Comparison of ENCODE assay signal across 12 cellular contexts in genomic region chr1:1237874-1238701, GRCh38. TPM values are rescaled to one million over a fixed set of nuclear protein-coding genes. Genes with fewer than 3 reads are reported as not detected.
A peak's percentile ranks its signal among the peaks of the same experiment; 100 is the strongest.
DNase-seq lines count a peak whose midpoint lies in the region; ATAC-seq, FAIRE-seq and TF ChIP-seq lines count a peak whose summit lies in the region.
"Had no signal": no experiment of that assay in that cellular context is flagged by ENCODE, and none has a peak within 500 bp of the region (broad histone marks: within the 10 kb centered on the region; RNA-seq: fewer than 3 reads in every experiment).

No MANE protein-coding gene starts in this region.

- no peaks in the 10 kb centered on the region; the same call in 1 of the 2 replicates for H3K23me2 ChIP-seq in H1 (ENCODE audit: low read depth, low read length)

- H3K4me1 ChIP-seq in H1 (replicated peaks in 1 of 4; ENCODE audit: control insufficient read depth in 3 of 4, insufficient read depth in 4 of 4, low read length in 3 of 4): peaks cover 0 to 6% (median 3%) of the 10 kb centered on the region in 4 experiments; a peak in 2 of 7 replicates

- WGBS in H1 (ENCODE audit: extremely low coverage in 1 of 2, insufficient coverage in 1 of 2, insufficient read length in 1 of 2, insufficient replicate concordance in 2 of 2, low coverage in 1 of 2, low lambda C conversion rate in 2 of 2, missing lambda C conversion rate in 1 of 2), 2 experiments: 89% methylated on average over 45 of the region's 48 CpGs; no CpG with 5 or more reads in 1 of the 2 experiments

- H3K36me3 ChIP-seq in H1 (ENCODE audit: control insufficient read depth in 2 of 4, insufficient read depth in 4 of 4, low read length in 3 of 4): peaks cover 0 to 3% (median 0%) of the 10 kb centered on the region in 4 experiments; a peak in 1 of 8 replicates

- no peak for TF ChIP-seq RAD21 in H1 (IDR thresholded peaks at IDR 0.05 in 1 of 2, conservative IDR thresholded peaks at IDR 0.05 in 1 of 2; ENCODE audit: low read depth in 2 of 2, low read length in 2 of 2)

- ATAC-seq in stimulated activated naive CD8-positive, alpha-beta T cell treated with anti-CD3 and anti-CD28 coated beads, Interleukin-15, Interleukin-2, amounts not matched to agents 100 U/mL and 50 U/mL, for 24 hours: peak; percentile 6
- ATAC-seq in HG03095 (IDR thresholded peaks at IDR 0.05; ENCODE audit: unreplicated experiment): no peak
- ATAC-seq in GM21619 (IDR thresholded peaks at IDR 0.05; ENCODE audit: unreplicated experiment): no peak

- TF ChIP-seq CTCF in H1 (IDR thresholded peaks at IDR 0.05; ENCODE audit: control extremely low read depth in 1 of 3, insufficient read depth in 1 of 3, low read depth in 1 of 3, low read length in 3 of 3): no peak

- no peak overlapping the region for H4K5ac ChIP-seq in H1 (ENCODE audit: insufficient read length, low read depth, low read length)

- no peak overlapping the region for H3K27ac ChIP-seq in H1 (ENCODE audit: low read depth, low read length)
- H3K27ac ChIP-seq: SK-N-MC had no signal

- H2BK20ac ChIP-seq in H1 (ENCODE audit: low read length): no peak overlapping the region

- peak overlapping the region in 1 of 4 experiments; percentile 20; a peak in 3 of 7 replicates for H3K9ac ChIP-seq in H1 (replicated peaks in 1 of 4; ENCODE audit: extremely low read depth in 1 of 4, low read depth in 3 of 4, low read length in 3 of 4)

- H2BK15ac ChIP-seq in H1 (ENCODE audit: low read length): no peak overlapping the region

- H2BK5ac ChIP-seq in H1 (ENCODE audit: low read depth, low read length): no peak overlapping the region

- H3K18ac ChIP-seq in H1 (ENCODE audit: extremely low read depth, low read length): no peak overlapping the region

- H2AK5ac ChIP-seq in H1 (ENCODE audit: low read depth, low read length): no peak overlapping the region

- no peak for FAIRE-seq in H1 (lab: Jason Lieb, UNC)

- peaks cover 0 to 6% of the 10 kb centered on the region in 2 experiments; a peak in 1 of 4 replicates for H3K79me2 ChIP-seq in H1 (ENCODE audit: control insufficient read depth in 1 of 2, insufficient read depth in 2 of 2, low read length in 2 of 2)

- intact Hi-C loops in activated CD4-positive, alpha-beta memory T cell treated with anti-CD3 and anti-CD28 coated beads for 36 hours (cut with micrococcal nuclease): no loop called here

- no peak overlapping the region for H3K14ac ChIP-seq in H1 (ENCODE audit: insufficient read length)

- peak; percentile 44 for DNase-seq in activated CD4-positive, alpha-beta memory T cell treated with anti-CD3 and anti-CD28 coated beads for 36 hours
- DNase-seq in activated CD4-positive, alpha-beta memory T cell treated with anti-CD3 and anti-CD28 coated beads, Interleukin-2, amount 10 ng/mL, durations not matched to agents 7 days and 5 days: no peak
- DNase-seq in H1 (ENCODE audit: low read depth in 1 of 2, low spot score in 2 of 2): no peak
- no peak for DNase-seq in stimulated activated naive CD8-positive, alpha-beta T cell treated with anti-CD3 and anti-CD28 coated beads, Interleukin-15, Interleukin-2, amounts not matched to agents 100 U/mL and 50 U/mL, for 24 hours
- DNase-seq: effector CD8-positive, alpha-beta T cell; HFFc6; MM.1S had no signal

- no peak overlapping the region for H3K4me3 ChIP-seq in H1 (ENCODE audit: extremely low read depth in 1 of 4, insufficient read depth in 2 of 4, low read depth in 3 of 4, low read length in 4 of 4)
- H3K4me3 ChIP-seq: SK-N-MC had no signal

- CTCF ChIA-PET in activated CD4-positive, alpha-beta memory T cell treated with anti-CD3 and anti-CD28 coated beads for 36 hours (lab: Charles Lee): no interaction called here
- CTCF ChIA-PET in activated CD4-positive, alpha-beta memory T cell treated with anti-CD3 and anti-CD28 coated beads, Interleukin-2, amount 10 ng/mL, durations not matched to agents 7 days and 5 days (lab: Charles Lee): no interaction called here
- CTCF ChIA-PET in H1 (lab: Charles Lee; ENCODE audit: partially characterized antibody): interaction anchor here (0.8 to 1.6 kb wide), 7 partner anchors 10 to 116 kb away, joined by 3 to 5 read pairs (median 3); no protein-coding TSS in a partner anchor

- H4K20me1 ChIP-seq in H1 (replicated peaks in 1 of 2; ENCODE audit: control insufficient read depth in 1 of 2, insufficient read depth in 2 of 2, low read length in 2 of 2): peaks cover 2 to 15% of the 10 kb centered on the region in 2 experiments

- H2BK120ac ChIP-seq in H1 (replicated peaks; ENCODE audit: low read depth, low read length): no peak overlapping the region

- H3K4ac ChIP-seq in H1 (replicated peaks; ENCODE audit: insufficient read length, low read depth, low read length): no peak overlapping the region

- POLR2A ChIA-PET in activated CD4-positive, alpha-beta memory T cell treated with anti-CD3 and anti-CD28 coated beads for 36 hours (lab: Charles Lee): interaction anchor here (1.6 kb wide), 1 partner anchor 40 kb away, joined by 3 read pairs; no protein-coding TSS in a partner anchor
- POLR2A ChIA-PET in activated CD4-positive, alpha-beta memory T cell treated with anti-CD3 and anti-CD28 coated beads, Interleukin-2, amount 10 ng/mL, durations not matched to agents 7 days and 5 days (lab: Charles Lee): interaction anchor here (0.9 to 2.6 kb wide), 3 partner anchors 13 to 137 kb away, joined by 3 to 7 read pairs (median 3); partner anchors contain the start of gene AURKAIP1
- POLR2A ChIA-PET in H1 (lab: Charles Lee; ENCODE audit: partially characterized antibody): interaction anchor here (0.6 to 1.6 kb wide), 6 partner anchors 9 to 131 kb away, joined by 3 to 5 read pairs (median 3); partner anchors contain the start of gene C1QTNF12

- no peak for TF ChIP-seq EP300 in H1 (IDR thresholded peaks at IDR 0.05; ENCODE audit: borderline replicate concordance in 1 of 2, low read depth in 2 of 2, low read length in 2 of 2)

- no peaks in the 10 kb centered on the region for H3K27me3 Mint-ChIP-seq in activated CD4-positive, alpha-beta memory T cell treated with anti-CD3 and anti-CD28 coated beads for 36 hours
- no peaks in the 10 kb centered on the region for H3K27me3 Mint-ChIP-seq in activated CD4-positive, alpha-beta memory T cell treated with anti-CD3 and anti-CD28 coated beads, Interleukin-2, amount 10 ng/mL, durations not matched to agents 7 days and 5 days
- H3K27me3 Mint-ChIP-seq: stimulated activated naive CD8-positive, alpha-beta T cell treated with anti-CD3 and anti-CD28 coated beads, Interleukin-15, Interleukin-2, amounts not matched to agents 100 ng/mL and 50 ng/mL, for 24 hours had no signal

- no peak for TF ChIP-seq POLR2A in H1 (IDR thresholded peaks at IDR 0.05; ENCODE audit: control extremely low read depth in 1 of 2, low read depth in 2 of 2, low read length in 2 of 2)

- H3K27me3 ChIP-seq in H1 (replicated peaks in 1 of 4; ENCODE audit: control insufficient read depth in 3 of 4, extremely low read depth in 1 of 4, insufficient read depth in 3 of 4, low read length in 3 of 4): no peaks in the 10 kb centered on the region; a peak in 2 of 7 replicates

- peaks cover 14% of the 10 kb centered on the region for H3K4me1 Mint-ChIP-seq in activated CD4-positive, alpha-beta memory T cell treated with anti-CD3 and anti-CD28 coated beads for 36 hours (ENCODE audit: low read depth)
- H3K4me1 Mint-ChIP-seq in activated CD4-positive, alpha-beta memory T cell treated with anti-CD3 and anti-CD28 coated beads, Interleukin-2, amount 10 ng/mL, durations not matched to agents 7 days and 5 days: peaks cover 14% of the 10 kb centered on the region

- no peak overlapping the region for H3K23ac ChIP-seq in H1 (ENCODE audit: insufficient read length)

- no peak overlapping the region; the same call in 1 of the 2 replicates for H2BK12ac ChIP-seq in H1 (ENCODE audit: low read depth, low read length)

- H3K36me3 Mint-ChIP-seq in activated CD4-positive, alpha-beta memory T cell treated with anti-CD3 and anti-CD28 coated beads for 36 hours: peaks cover 13% of the 10 kb centered on the region
- H3K36me3 Mint-ChIP-seq in activated CD4-positive, alpha-beta memory T cell treated with anti-CD3 and anti-CD28 coated beads, Interleukin-2, amount 10 ng/mL, durations not matched to agents 7 days and 5 days (ENCODE audit: low read depth): peaks cover 14% of the 10 kb centered on the region

- H4K91ac ChIP-seq in H1 (replicated peaks; ENCODE audit: insufficient read length, low read length): no peak overlapping the region

- no peak overlapping the region for H3K56ac ChIP-seq in H1 (replicated peaks; ENCODE audit: insufficient read length, low read depth, low read length)

- peaks cover 0 to 3% of the 10 kb centered on the region in 2 experiments; a peak in 2 of 4 replicates for H3K9me3 ChIP-seq in H1 (ENCODE audit: insufficient read depth in 2 of 2, low read depth in 1 of 2, low read length in 1 of 2)

- no peak overlapping the region for H2AFZ ChIP-seq in H1 (ENCODE audit: low read length)

- H3K4me3 Mint-ChIP-seq in activated CD4-positive, alpha-beta memory T cell treated with anti-CD3 and anti-CD28 coated beads for 36 hours: no peak overlapping the region
- H3K4me3 Mint-ChIP-seq in activated CD4-positive, alpha-beta memory T cell treated with anti-CD3 and anti-CD28 coated beads, Interleukin-2, amount 10 ng/mL, durations not matched to agents 7 days and 5 days: no peak overlapping the region
- H3K4me3 Mint-ChIP-seq: HFFc6; stimulated activated naive CD8-positive, alpha-beta T cell treated with anti-CD3 and anti-CD28 coated beads, Interleukin-15, Interleukin-2, amounts not matched to agents 100 ng/mL and 50 ng/mL, for 24 hours had no signal

- H3K27ac Mint-ChIP-seq in activated CD4-positive, alpha-beta memory T cell treated with anti-CD3 and anti-CD28 coated beads for 36 hours: no peak overlapping the region
- H3K27ac Mint-ChIP-seq in activated CD4-positive, alpha-beta memory T cell treated with anti-CD3 and anti-CD28 coated beads, Interleukin-2, amount 10 ng/mL, durations not matched to agents 7 days and 5 days: no peak overlapping the region
- H3K27ac Mint-ChIP-seq: HFFc6; stimulated activated naive CD8-positive, alpha-beta T cell treated with anti-CD3 and anti-CD28 coated beads, Interleukin-15, Interleukin-2, amounts not matched to agents 100 ng/mL and 50 ng/mL, for 24 hours had no signal

- H4K8ac ChIP-seq in H1 (ENCODE audit: extremely low read depth, insufficient read depth, low read length): peak overlapping the region; percentile 79

- no peak overlapping the region for H3K4me2 ChIP-seq in H1 (ENCODE audit: insufficient read depth in 1 of 2, low read depth in 2 of 2, low read length in 2 of 2)

- peaks cover 2% of the 10 kb centered on the region for H3K9me3 Mint-ChIP-seq in activated CD4-positive, alpha-beta memory T cell treated with anti-CD3 and anti-CD28 coated beads for 36 hours
- peaks cover 3% of the 10 kb centered on the region for H3K9me3 Mint-ChIP-seq in activated CD4-positive, alpha-beta memory T cell treated with anti-CD3 and anti-CD28 coated beads, Interleukin-2, amount 10 ng/mL, durations not matched to agents 7 days and 5 days
- H3K9me3 Mint-ChIP-seq: stimulated activated naive CD8-positive, alpha-beta T cell treated with anti-CD3 and anti-CD28 coated beads, Interleukin-15, Interleukin-2, amounts not matched to agents 100 ng/mL and 50 ng/mL, for 24 hours had no signal

- peaks cover 14% of the 10 kb centered on the region for H3K79me1 ChIP-seq in H1 (ENCODE audit: low read depth, low read length)

RNA-seq across cellular contexts. Expression of gene B3GALT6, which starts 6.1 kb away (rescaled TPM):
- 10 to 100 TPM; 14.6 to 15.5 TPM for total RNA-seq in activated CD4-positive, alpha-beta memory T cell treated with anti-CD3 and anti-CD28 coated beads for 36 hours
- 10 to 100 TPM; 13.3 to 14.4 TPM for total RNA-seq in activated CD4-positive, alpha-beta memory T cell treated with anti-CD3 and anti-CD28 coated beads, Interleukin-2, amount 10 ng/mL, durations not matched to agents 7 days and 5 days
- total RNA-seq in H1 (2021; fragmentation: NEBNext Ultra II Directional; extraction: Animal tissue kit (Norgen Biotek cat#: 25700)): 18.2 and 18.4 TPM in 2 replicates
- 20.4 and 23.1 TPM in 2 replicates for polyA plus RNA-seq in H1 (2011; rRNA removed)
- 15.3 TPM for polyA plus RNA-seq in H1 (2011; cell fraction: cytosol; rRNA removed)
- 17.2 TPM for polyA plus RNA-seq in H1 (2011; cell fraction: nucleus; rRNA removed)
- polyA plus RNA-seq in H1 (2012, experiment 1 of 2): 10.3 to 13.2 TPM (median 12.4 TPM) in 4 replicates
- 14.7 TPM for polyA plus RNA-seq in H1 (2012, experiment 2 of 2)
- 14.0 TPM for polyA plus RNA-seq in H1 (2013, experiment 1 of 2)
- 13.4 TPM for polyA plus RNA-seq in H1 (2013, experiment 2 of 2)
- polyA minus RNA-seq in H1 (2011; rRNA and poly(A)+ RNA removed): 3.6 and 5.1 TPM in 2 replicates
- 11.4 TPM for polyA minus RNA-seq in H1 (2011; cell fraction: cytosol; rRNA and poly(A)+ RNA removed)
- polyA minus RNA-seq in H1 (2011; cell fraction: nucleus; rRNA and poly(A)+ RNA removed): 18.1 TPM

RNA-seq across cellular contexts. Expression of gene SDF4, which starts 6.3 kb away (rescaled TPM):
- 100 to 1,000 TPM; 302 to 305 TPM for total RNA-seq in activated CD4-positive, alpha-beta memory T cell treated with anti-CD3 and anti-CD28 coated beads for 36 hours
- 100 to 1,000 TPM; 181 TPM for total RNA-seq in activated CD4-positive, alpha-beta memory T cell treated with anti-CD3 and anti-CD28 coated beads, Interleukin-2, amount 10 ng/mL, durations not matched to agents 7 days and 5 days
- total RNA-seq in H1 (2021; fragmentation: NEBNext Ultra II Directional; extraction: Animal tissue kit (Norgen Biotek cat#: 25700)): 72.2 and 75.6 TPM in 2 replicates
- polyA plus RNA-seq in H1 (2011; rRNA removed): 45.5 and 69.8 TPM in 2 replicates
- polyA plus RNA-seq in H1 (2011; cell fraction: cytosol; rRNA removed): 62.5 TPM
- 89.3 TPM for polyA plus RNA-seq in H1 (2011; cell fraction: nucleus; rRNA removed)
- polyA plus RNA-seq in H1 (2012, experiment 1 of 2): 63.1 to 79.8 TPM (median 77.9 TPM) in 4 replicates
- 55.0 TPM for polyA plus RNA-seq in H1 (2012, experiment 2 of 2)
- 110 TPM for polyA plus RNA-seq in H1 (2013, experiment 1 of 2)
- polyA plus RNA-seq in H1 (2013, experiment 2 of 2): 117 TPM
- polyA minus RNA-seq in H1 (2011; rRNA and poly(A)+ RNA removed): 13.2 and 16.8 TPM in 2 replicates
- polyA minus RNA-seq in H1 (2011; cell fraction: cytosol; rRNA and poly(A)+ RNA removed): 32.2 TPM
- polyA minus RNA-seq in H1 (2011; cell fraction: nucleus; rRNA and poly(A)+ RNA removed): 39.2 TPM

RNA-seq across cellular contexts. Expression of gene C1QTNF12, which starts 8.4 kb away (rescaled TPM):
- 1 to 10 TPM; 3.8 to 4.2 TPM for total RNA-seq in activated CD4-positive, alpha-beta memory T cell treated with anti-CD3 and anti-CD28 coated beads for 36 hours
- total RNA-seq in activated CD4-positive, alpha-beta memory T cell treated with anti-CD3 and anti-CD28 coated beads, Interleukin-2, amount 10 ng/mL, durations not matched to agents 7 days and 5 days: 1 to 10 TPM; 2.0 to 4.2 TPM
- total RNA-seq in H1 (2021; fragmentation: NEBNext Ultra II Directional; extraction: Animal tissue kit (Norgen Biotek cat#: 25700)): 3.7 and 4.9 TPM in 2 replicates
- polyA plus RNA-seq in H1 (2011; rRNA removed): 2.1 and 4.8 TPM in 2 replicates
- 1.6 TPM for polyA plus RNA-seq in H1 (2011; cell fraction: cytosol; rRNA removed)
- polyA plus RNA-seq in H1 (2011; cell fraction: nucleus; rRNA removed): 19.7 TPM
- 2.3 to 5.1 TPM (median 3.6 TPM) in 4 replicates for polyA plus RNA-seq in H1 (2012, experiment 1 of 2)
- polyA plus RNA-seq in H1 (2012, experiment 2 of 2): 2.6 TPM
- polyA plus RNA-seq in H1 (2013, experiment 1 of 2): 3.7 TPM
- 3.6 TPM for polyA plus RNA-seq in H1 (2013, experiment 2 of 2)
- polyA minus RNA-seq in H1 (2011; rRNA and poly(A)+ RNA removed): not detected in 2 replicates
- polyA minus RNA-seq in H1 (2011; cell fraction: cytosol; rRNA and poly(A)+ RNA removed): 2.5 TPM
- polyA minus RNA-seq in H1 (2011; cell fraction: nucleus; rRNA and poly(A)+ RNA removed): 3.3 TPM
- total RNA-seq: NCI-H460 had no signal

RNA-seq across cellular contexts. Expression of gene TNFRSF4, which starts 24.1 kb away (rescaled TPM):
- 1,000 to 10,000 TPM; 1,003 to 1,005 TPM for total RNA-seq in activated CD4-positive, alpha-beta memory T cell treated with anti-CD3 and anti-CD28 coated beads for 36 hours
- 100 to 1,000 TPM; 237 to 243 TPM for total RNA-seq in activated CD4-positive, alpha-beta memory T cell treated with anti-CD3 and anti-CD28 coated beads, Interleukin-2, amount 10 ng/mL, durations not matched to agents 7 days and 5 days
- not detected in 2 replicates for total RNA-seq in H1 (2021; fragmentation: NEBNext Ultra II Directional; extraction: Animal tissue kit (Norgen Biotek cat#: 25700))
- polyA plus RNA-seq in H1 (2011; rRNA removed): 0.06 TPM in 1 of 2 replicates, not detected in the other
- 0.14 TPM for polyA plus RNA-seq in H1 (2011; cell fraction: cytosol; rRNA removed)
- 0.19 TPM for polyA plus RNA-seq in H1 (2011; cell fraction: nucleus; rRNA removed)
- polyA plus RNA-seq in H1 (2012, experiment 1 of 2): not detected in 4 replicates
- polyA plus RNA-seq in H1 (2012, experiment 2 of 2): not detected
- polyA plus RNA-seq in H1 (2013, experiment 1 of 2): not detected
- 0.07 TPM for polyA plus RNA-seq in H1 (2013, experiment 2 of 2)
- not detected in 2 replicates for polyA minus RNA-seq in H1 (2011; rRNA and poly(A)+ RNA removed)
- not detected for polyA minus RNA-seq in H1 (2011; cell fraction: cytosol; rRNA and poly(A)+ RNA removed)
- polyA minus RNA-seq in H1 (2011; cell fraction: nucleus; rRNA and poly(A)+ RNA removed): not detected
- total RNA-seq: NCI-H460 had no signal

RNA-seq across cellular contexts. Expression of gene TNFRSF18, which starts 31.7 kb away (rescaled TPM):
- 100 to 1,000 TPM; 375 to 387 TPM for total RNA-seq in activated CD4-positive, alpha-beta memory T cell treated with anti-CD3 and anti-CD28 coated beads for 36 hours
- total RNA-seq in activated CD4-positive, alpha-beta memory T cell treated with anti-CD3 and anti-CD28 coated beads, Interleukin-2, amount 10 ng/mL, durations not matched to agents 7 days and 5 days: 100 to 1,000 TPM; 115 to 116 TPM
- 0.92 and 1.5 TPM in 2 replicates for total RNA-seq in H1 (2021; fragmentation: NEBNext Ultra II Directional; extraction: Animal tissue kit (Norgen Biotek cat#: 25700))
- 2.5 and 2.7 TPM in 2 replicates for polyA plus RNA-seq in H1 (2011; rRNA removed)
- polyA plus RNA-seq in H1 (2011; cell fraction: cytosol; rRNA removed): 2.9 TPM
- 4.8 TPM for polyA plus RNA-seq in H1 (2011; cell fraction: nucleus; rRNA removed)
- 0.51 to 2.0 TPM (median 1.5 TPM) in 4 replicates for polyA plus RNA-seq in H1 (2012, experiment 1 of 2)
- 1.4 TPM for polyA plus RNA-seq in H1 (2012, experiment 2 of 2)
- 1.4 TPM for polyA plus RNA-seq in H1 (2013, experiment 1 of 2)
- polyA plus RNA-seq in H1 (2013, experiment 2 of 2): 1.5 TPM
- not detected in 2 replicates for polyA minus RNA-seq in H1 (2011; rRNA and poly(A)+ RNA removed)
- polyA minus RNA-seq in H1 (2011; cell fraction: cytosol; rRNA and poly(A)+ RNA removed): not detected
- polyA minus RNA-seq in H1 (2011; cell fraction: nucleus; rRNA and poly(A)+ RNA removed): not detected
- total RNA-seq: HFFc6, NCI-H460 had no signal
